8 cellular contexts compared by ENCODE assay signal in the genomic region with DNA sequence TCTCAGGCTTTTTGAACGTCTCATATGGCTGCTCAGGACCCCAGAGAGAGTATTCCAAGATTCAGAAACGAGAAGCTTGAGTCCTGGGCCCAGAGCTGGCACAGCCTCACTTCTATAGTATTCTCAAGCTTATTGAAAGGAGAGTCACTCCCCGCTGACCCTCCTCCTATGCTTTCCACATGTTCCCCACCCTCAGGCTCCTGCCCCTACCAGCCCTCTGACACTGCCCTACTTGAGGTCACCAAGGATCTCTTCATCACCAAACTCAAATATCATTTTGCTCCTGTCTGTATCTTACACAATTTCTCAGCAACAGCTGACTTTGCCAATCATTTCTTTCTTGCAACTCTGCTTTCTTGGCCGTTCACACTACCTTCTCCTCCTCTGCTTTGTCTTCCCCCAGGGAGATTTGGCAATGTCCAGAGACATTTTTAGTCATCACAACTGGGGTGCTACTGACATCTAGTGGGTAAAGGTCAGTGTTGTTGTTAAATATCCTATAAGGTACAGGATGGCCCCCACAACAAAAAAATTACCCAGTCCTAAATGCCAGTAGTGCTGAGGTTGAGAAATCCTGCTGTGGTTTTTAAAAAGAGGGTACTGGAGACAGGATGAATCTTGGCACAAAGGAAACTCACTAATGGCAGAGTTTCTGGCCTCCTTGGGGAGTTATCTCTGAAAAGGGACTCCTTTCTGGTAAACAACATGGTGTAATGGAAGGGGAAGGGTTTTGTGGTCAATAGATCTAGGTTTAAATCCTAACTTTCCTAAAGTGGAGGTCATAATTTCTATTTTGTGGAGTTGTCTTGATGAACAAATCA.
A peak's percentile ranks its signal among the peaks of the same experiment; 100 is the strongest.
DNase-seq lines count a peak whose midpoint lies in the region; ATAC-seq and TF ChIP-seq lines count a peak whose summit lies in the region.

No MANE protein-coding gene starts in this region.

- DNase-seq in GM10266 (ENCODE audit: extremely low spot score) (peak; percentile 23), HK-2 (ENCODE audit: unreplicated experiment) (peak; percentile 8), kidney tubule cell (ENCODE audit: low spot score) (peak; percentile 48), NCI-H2227 (lab: John Stamatoyannopoulos, UW; ENCODE audit: unreplicated experiment) (no peak), SW 1271 (lab: John Stamatoyannopoulos, UW) (no peak), NCI-H774 (lab: John Stamatoyannopoulos, UW) (no peak)

- H3K4me3 ChIP-seq in WI38 (ENCODE audit: low read depth, low read length), result no peak overlapping the region

- peak; percentile 65 for TF ChIP-seq CTCF in GM10266 (IDR thresholded peaks at IDR 0.05; ENCODE audit: control insufficient read depth, insufficient read depth, low read depth, missing control alignments)
- 0 out of 2 replicates have a peak, but pooled peaks have one; percentile 8 for TF ChIP-seq CTCF in WI38 (IDR thresholded peaks at IDR 0.05; ENCODE audit: low read depth, low read length)

- ATAC-seq in GM21528 (IDR thresholded peaks at IDR 0.05; ENCODE audit: low FRiP score, unreplicated experiment), result peak; percentile 85

Comparison
In these comparisons a context has a peak if more than half of its experiments do, and no peak if none do; other contexts are left out.
1. DNase-seq: peak in GM10266 (single experiment), HK-2 (single experiment) and kidney tubule cell (single experiment); none in NCI-H2227 (single experiment), SW 1271 (0 of 2) and NCI-H774 (single experiment).